In the genomic region with DNA sequence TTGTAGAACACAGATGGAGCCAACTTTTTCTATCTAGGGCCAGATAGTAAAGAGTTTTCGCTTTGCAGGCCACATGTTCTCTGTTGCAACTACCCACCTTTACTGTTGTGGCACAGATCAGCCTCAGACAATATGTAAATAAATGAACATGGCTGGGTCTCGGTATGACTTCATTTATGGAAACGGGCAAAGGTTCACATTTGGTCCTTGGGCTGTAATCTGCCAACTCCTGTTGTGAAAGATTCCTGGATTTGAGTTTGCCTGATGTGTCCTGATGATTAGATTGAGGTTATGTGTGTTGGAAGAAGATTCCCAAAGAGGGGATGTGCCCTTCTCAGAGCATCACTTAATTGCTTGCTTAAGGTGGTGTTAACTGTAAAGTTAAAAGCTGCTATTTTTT, we compare ENCODE assay signal across 37 cellular contexts.
"Had no signal": no experiment of that assay in that cellular context is flagged by ENCODE, and none has a peak within 500 bp of the region (broad histone marks: within the 10 kb centered on the region; RNA-seq: fewer than 3 reads in every experiment).

No MANE protein-coding gene starts in this region.

- H3K9me3 ChIP-seq: body of pancreas, breast epithelium, MG63, SJCRH30 had no signal

- H3K4me3 Mint-ChIP-seq: activated CD4-positive, alpha-beta memory T cell treated with anti-CD3 and anti-CD28 coated beads, Interleukin-2, amount 10 ng/mL, durations not matched to agents 7 days and 5 days; activated CD8-positive, alpha-beta memory T cell treated with anti-CD3 and anti-CD28 coated beads, Interleukin-2, amount 10 ng/mL, durations not matched to agents 7 days and 5 days; activated naive CD4-positive, alpha-beta T cell treated with anti-CD3 and anti-CD28 coated beads, Interleukin-2, amount 50 U/mL, for 24 hours; activated naive CD8-positive, alpha-beta T cell treated with anti-CD3 and anti-CD28 coated beads, Interleukin-2, amount 10 ng/mL, durations not matched to agents 7 days and 5 days had no signal

- H2AFZ ChIP-seq: PC-9 had no signal

- H3K9me3 Mint-ChIP-seq: activated CD4-positive, alpha-beta memory T cell treated with anti-CD3 and anti-CD28 coated beads, Interleukin-2, amount 10 ng/mL, durations not matched to agents 7 days and 5 days; activated naive CD4-positive, alpha-beta T cell treated with anti-CD3 and anti-CD28 coated beads, Interleukin-2, amount 50 U/mL, for 24 hours; activated naive CD8-positive, alpha-beta T cell treated with anti-CD3 and anti-CD28 coated beads, Interleukin-2, amount 10 ng/mL, durations not matched to agents 7 days and 5 days had no signal

- H3K36me3 Mint-ChIP-seq: activated CD8-positive, alpha-beta memory T cell treated with anti-CD3 and anti-CD28 coated beads, Interleukin-2, amount 10 ng/mL, durations not matched to agents 7 days and 5 days; activated naive CD4-positive, alpha-beta T cell treated with anti-CD3 and anti-CD28 coated beads, Interleukin-2, amount 50 U/mL, for 24 hours; activated naive CD8-positive, alpha-beta T cell treated with anti-CD3 and anti-CD28 coated beads, Interleukin-2, amount 10 ng/mL, durations not matched to agents 7 days and 5 days had no signal

- H3K4me1 ChIP-seq: body of pancreas, breast epithelium had no signal

- H3K27me3 ChIP-seq: body of pancreas, breast epithelium, MG63, SJCRH30 had no signal

- H3K27ac Mint-ChIP-seq: activated CD4-positive, alpha-beta memory T cell treated with anti-CD3 and anti-CD28 coated beads, Interleukin-2, amount 10 ng/mL, durations not matched to agents 7 days and 5 days; activated CD8-positive, alpha-beta memory T cell treated with anti-CD3 and anti-CD28 coated beads, Interleukin-2, amount 10 ng/mL, durations not matched to agents 7 days and 5 days; activated naive CD4-positive, alpha-beta T cell treated with anti-CD3 and anti-CD28 coated beads, Interleukin-2, amount 50 U/mL, for 24 hours; activated naive CD8-positive, alpha-beta T cell treated with anti-CD3 and anti-CD28 coated beads, Interleukin-2, amount 10 ng/mL, durations not matched to agents 7 days and 5 days had no signal

- H3K4me2 ChIP-seq: PC-9 had no signal

- H3K36me3 ChIP-seq: breast epithelium, MG63, SJCRH30, WERI-Rb-1 had no signal

- H3K4me3 ChIP-seq: body of pancreas, breast epithelium, MG63, PC-9, SJCRH30, SK-N-MC had no signal

- H3K4me1 Mint-ChIP-seq: activated CD4-positive, alpha-beta memory T cell treated with anti-CD3 and anti-CD28 coated beads, Interleukin-2, amount 10 ng/mL, durations not matched to agents 7 days and 5 days had no signal

- H3K27ac ChIP-seq: body of pancreas, breast epithelium, PC-9, RWPE1, SK-N-MC, WERI-Rb-1 had no signal

- ATAC-seq: activated CD8-positive, alpha-beta memory T cell treated with anti-CD3 and anti-CD28 coated beads, Interleukin-2, amount 10 ng/mL, durations not matched to agents 7 days and 5 days; body of pancreas had no signal

- FAIRE-seq: RCC 7860 had no signal

- DNase-seq: activated CD4-positive, alpha-beta memory T cell treated with anti-CD3 and anti-CD28 coated beads, Interleukin-2, amount 10 ng/mL, durations not matched to agents 7 days and 5 days; activated CD4-positive, alpha-beta T cell treated with anti-CD3 and anti-CD28 coated beads for 1 hour; activated CD4-positive, alpha-beta T cell treated with anti-CD3 and anti-CD28 coated beads for 48 hours; activated CD4-positive, CD25-positive, alpha-beta regulatory T cell; activated CD8-positive, alpha-beta memory T cell treated with anti-CD3 and anti-CD28 coated beads for 24 hours; activated CD8-positive, alpha-beta memory T cell treated with anti-CD3 and anti-CD28 coated beads, Interleukin-2, amount 10 ng/mL, durations not matched to agents 7 days and 5 days; activated CD8-positive, alpha-beta memory T cell treated with anti-CD3 and anti-CD28 coated beads, Interleukin-2, amount 50 U/mL, for 48 hours; activated effector memory CD4-positive, alpha-beta T cell treated with anti-CD3 and anti-CD28 coated beads, Interleukin-2, amount 50 U/mL, for 16 hours; activated naive CD4-positive, alpha-beta T cell; activated naive CD8-positive, alpha-beta T cell treated with anti-CD3 and anti-CD28 coated beads, Interleukin-2, amount 10 ng/mL, durations not matched to agents 7 days and 5 days; activated T-cell treated with anti-CD3 and anti-CD28 coated beads, Interleukin-2, amount 50 U/mL, for 48 hours; amygdala; body of pancreas; central memory CD4-positive, alpha-beta T cell; Karpas-422; KBM-7; MG63; NCI-H1048; NCI-H1105 treated with DMSO at 0.1 percent for 48 hours; NCI-H1436; NCI-H1694; NCI-H1930; NCI-H2081 treated with DMSO at 0.1 percent for 48 hours; NCI-H226; NCI-H446 treated with DMSO at 0.1 percent for 48 hours; NCI-H524; NCI-H69; PC-9; SHP77; SJCRH30; T1000; WERI-Rb-1 had no signal

- H3K27me3 Mint-ChIP-seq: activated naive CD4-positive, alpha-beta T cell treated with anti-CD3 and anti-CD28 coated beads, Interleukin-2, amount 50 U/mL, for 24 hours had no signal
